Comparison of ENCODE assay signal across 14 cellular contexts in genomic region chr7:1032536-1033181, GRCh38. TPM values are rescaled to one million over a fixed set of nuclear protein-coding genes. Genes with fewer than 3 reads are reported as not detected.
"Had no signal": no experiment of that assay in that cellular context is flagged by ENCODE, and none has a peak within 500 bp of the region (broad histone marks: within the 10 kb centered on the region; RNA-seq: fewer than 3 reads in every experiment).

No MANE protein-coding gene starts in this region.

- H3K36me3 ChIP-seq: ovary, SJCRH30 had no signal

- H3K4me3 Mint-ChIP-seq: activated T-helper 1 cell treated with anti-CD3 and anti-CD28 coated beads, Interleukin-12 subunit alpha, Interleukin-12 subunit beta, Interleukin-2, Interleukin-4 antibody, amounts not matched to agents 30 ng/mL and 10 ng/mL and 1 ng/mL, durations not matched to agents 14 hours and 24 hours and 36 hours had no signal

- H3K9me3 Mint-ChIP-seq: activated T-helper 1 cell treated with anti-CD3 and anti-CD28 coated beads, Interleukin-12 subunit alpha, Interleukin-12 subunit beta, Interleukin-2, Interleukin-4 antibody, amounts not matched to agents 30 ng/mL and 10 ng/mL and 1 ng/mL, durations not matched to agents 14 hours and 24 hours and 36 hours had no signal

- H3K27ac Mint-ChIP-seq: activated T-helper 1 cell treated with anti-CD3 and anti-CD28 coated beads, Interleukin-12 subunit alpha, Interleukin-12 subunit beta, Interleukin-2, Interleukin-4 antibody, amounts not matched to agents 30 ng/mL and 10 ng/mL and 1 ng/mL, durations not matched to agents 14 hours and 24 hours and 36 hours had no signal

- DNase-seq: caudate nucleus; cortex of kidney; effector CD8-positive, alpha-beta T cell; ovary; SJCRH30 had no signal

- H3K27ac ChIP-seq: epithelial cell of prostate, ovary, SJCRH30, skin epidermis, tibial nerve had no signal

- H3K4me3 ChIP-seq: ovary, SJCRH30, skin epidermis, tibial nerve had no signal

- H3K9me3 ChIP-seq: ovary, SJCRH30, tibial nerve had no signal

- H3K27me3 ChIP-seq: ovary, SJCRH30, tibial nerve had no signal

RNA-seq across cellular contexts. Expression of gene CYP2W1, which starts 49.7 kb away (rescaled TPM):
- total RNA-seq: activated T-helper 1 cell treated with anti-CD3 and anti-CD28 coated beads, Interleukin-12 subunit alpha, Interleukin-12 subunit beta, Interleukin-2, Interleukin-4 antibody, amounts not matched to agents 30 ng/mL and 10 ng/mL and 1 ng/mL, durations not matched to agents 14 hours and 24 hours and 36 hours; glomerular endothelial cell; lung microvascular endothelial cell; mononuclear cell; renal cortical epithelial cell; SJCRH30; subcutaneous adipose tissue had no signal

RNA-seq across cellular contexts. Expression of gene GPER1, which starts 55.3 kb away (rescaled TPM):
- total RNA-seq: activated T-helper 1 cell treated with anti-CD3 and anti-CD28 coated beads, Interleukin-12 subunit alpha, Interleukin-12 subunit beta, Interleukin-2, Interleukin-4 antibody, amounts not matched to agents 30 ng/mL and 10 ng/mL and 1 ng/mL, durations not matched to agents 14 hours and 24 hours and 36 hours; SJCRH30 had no signal
